Comparison of ENCODE assay signal across 8 cellular contexts in genomic region chr12:13044859-13045384, GRCh38. TPM values are rescaled to one million over a fixed set of nuclear protein-coding genes. Genes with fewer than 3 reads are reported as not detected.
DNase-seq lines count a peak whose midpoint lies in the region; ATAC-seq and TF ChIP-seq lines count a peak whose summit lies in the region.

No MANE protein-coding gene starts in this region.

- H3K4me3 ChIP-seq in H7 (ENCODE audit: insufficient read depth, low read depth, low read length) (peak overlapping the region; percentile 84), astrocyte of the spinal cord (ENCODE audit: low read depth, low read length) (peak overlapping the region; percentile 89)

- ATAC-seq in memory B cell (ENCODE audit: low read depth) (no peak), GM18861 (IDR thresholded peaks at IDR 0.05; ENCODE audit: unreplicated experiment) (no peak), GM19328 (IDR thresholded peaks at IDR 0.05; ENCODE audit: unreplicated experiment) (no peak), HG02885 (IDR thresholded peaks at IDR 0.05; ENCODE audit: poor library complexity, unreplicated experiment) (no peak)

- H3K27ac ChIP-seq in 22Rv1 = peak overlapping the region; percentile 88

- no peaks in the 10 kb centered on the region for H3K9me3 Mint-ChIP-seq in memory B cell

- H3K27me3 Mint-ChIP-seq in memory B cell = no peaks in the 10 kb centered on the region

- H3K27ac Mint-ChIP-seq in memory B cell = peak overlapping the region; percentile 48

- TF ChIP-seq CTCF in 22Rv1 (IDR thresholded peaks at IDR 0.05) = no peak
- TF ChIP-seq CTCF in astrocyte of the spinal cord (IDR thresholded peaks at IDR 0.05; ENCODE audit: low read depth, low read length) = no peak

- no peak for DNase-seq in H7
- DNase-seq in astrocyte of the spinal cord (ENCODE audit: low read depth, low spot score) = peak; percentile 10
- no peak for DNase-seq in memory B cell (ENCODE audit: low spot score in 2 of 2)
- DNase-seq in stimulated activated CD4-positive, alpha-beta T cell treated with anti-CD3 and anti-CD28 coated beads, Interleukin-15, amount 100 ng/mL, for 24 hours = no peak

- peaks cover 14% of the 10 kb centered on the region for H3K4me1 Mint-ChIP-seq in memory B cell

- in situ Hi-C loops in astrocyte of the spinal cord (cut with HindIII; ENCODE audit: low sequenced_read_pairs) = no loop called here

- H3K36me3 ChIP-seq in H7 (replicated peaks; ENCODE audit: control insufficient read depth, insufficient read depth, low read length) = no peaks in the 10 kb centered on the region

- no peaks in the 10 kb centered on the region for H3K36me3 Mint-ChIP-seq in memory B cell

- peak overlapping the region; percentile 89 for H3K4me3 Mint-ChIP-seq in memory B cell

- H3K27me3 ChIP-seq in H7 (ENCODE audit: control insufficient read depth, insufficient read depth, low read length) = peaks cover 5% of the 10 kb centered on the region; the same call in 1 of the 2 replicates

RNA-seq across cellular contexts. Expression of gene FAM234B, which starts 0.7 kb away (rescaled TPM):
- 12.7 and 13.3 TPM in 2 replicates for total RNA-seq in H7 (2014; rRNA removed; shearing (Covaris generic))

RNA-seq across cellular contexts. Expression of gene HEBP1, which starts 44.9 kb away (rescaled TPM):
- 5.0 and 5.6 TPM in 2 replicates for total RNA-seq in H7 (2014; rRNA removed; shearing (Covaris generic))

RNA-seq across cellular contexts. Expression of gene GSG1, which starts 58.5 kb away (rescaled TPM):
- 0.07 TPM in 1 of 2 replicates, not detected in the other for total RNA-seq in H7 (2014; rRNA removed; shearing (Covaris generic))
